ENCODE assay signal across 9 cellular contexts in the genomic region with DNA sequence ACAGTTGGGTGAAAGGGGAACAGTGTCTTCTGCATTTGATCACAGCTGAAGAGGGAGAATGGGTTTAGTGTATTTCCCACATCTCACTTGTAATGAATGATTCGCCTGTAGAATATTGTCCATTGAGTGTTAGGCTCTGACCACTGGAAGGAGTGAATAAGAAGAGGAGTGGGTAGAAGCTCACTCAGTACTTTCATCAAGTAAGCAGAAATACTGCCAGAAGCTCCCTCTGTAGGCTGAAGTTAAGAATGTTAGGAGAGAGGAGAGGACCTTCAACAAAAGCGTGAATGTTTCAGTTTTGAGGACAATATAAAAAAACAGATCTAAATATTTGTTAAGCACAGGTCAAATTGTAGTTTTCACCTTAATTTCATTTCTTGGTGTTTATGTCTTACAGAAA. TPM values are rescaled to one million over a fixed set of nuclear protein-coding genes. Genes with fewer than 3 reads are reported as not detected.
DNase-seq lines count a peak whose midpoint lies in the region; ATAC-seq and TF ChIP-seq lines count a peak whose summit lies in the region.
"Had no signal": no experiment of that assay in that cellular context is flagged by ENCODE, and none has a peak within 500 bp of the region (broad histone marks: within the 10 kb centered on the region; RNA-seq: fewer than 3 reads in every experiment).

No MANE protein-coding gene starts in this region.

- no peaks in the 10 kb centered on the region for H3F3A ChIP-seq in PC-3 (ENCODE audit: low read length, unreplicated experiment)

- no peaks in the 10 kb centered on the region for H3K36me3 ChIP-seq in PC-3 (ENCODE audit: low read depth, low read length)

- intact Hi-C loops in PC-3 (cut with micrococcal nuclease) = loop anchor here (1.0 kb wide), 1 partner anchor 49 kb away; no protein-coding TSS in a partner anchor

- no peak overlapping the region for H2AFZ ChIP-seq in PC-3 (ENCODE audit: low read length)

- no peaks in the 10 kb centered on the region for H3K79me2 ChIP-seq in PC-3 (ENCODE audit: low read length)

- no peaks in the 10 kb centered on the region for H3K4me1 ChIP-seq in PC-3 (ENCODE audit: insufficient read depth, low read length)

- H3K9me3 ChIP-seq in PC-3 (ENCODE audit: low read length) = no peaks in the 10 kb centered on the region

- POLR2A ChIA-PET in PC-3 (lab: Charles Lee; ENCODE audit: unreplicated experiment) = no interaction called here

- no peaks in the 10 kb centered on the region for H3K9me2 ChIP-seq in PC-3 (replicated peaks; ENCODE audit: low read length)

- H3K4me2 ChIP-seq in PC-3 (ENCODE audit: low read length) = no peak overlapping the region

- TF ChIP-seq CTCF in PC-3 (conservative IDR thresholded peaks at IDR 0.05; ENCODE audit: low read depth, low read length) (peak; percentile 55), fibroblast of mammary gland (conservative IDR thresholded peaks at IDR 0.05; ENCODE audit: control insufficient read depth, insufficient read depth, low read depth, low read length) (peak; percentile 51)

- H3K4me3 ChIP-seq in PC-3 (ENCODE audit: low read length) = no peak overlapping the region
- no peak overlapping the region for H3K4me3 ChIP-seq in fibroblast of mammary gland (ENCODE audit: control insufficient read depth, low read depth, low read length)
- H3K4me3 ChIP-seq in skeletal muscle cell (ENCODE audit: low read depth, low read length) = no peak overlapping the region

- H3K9ac ChIP-seq in PC-3 (ENCODE audit: low read length) = no peak overlapping the region

- BruUV-seq in PC-3 (replicated peaks; lab: Mats Ljungman, UMichigan) = no TSS peak

- DNase-seq in NCI-H2227 (lab: John Stamatoyannopoulos, UW; ENCODE audit: unreplicated experiment) = peak; percentile 6
- no peak for DNase-seq in NCI-H2227 treated with DMSO at 0.1 percent for 48 hours (lab: John Stamatoyannopoulos, UW)
- DNase-seq in PC-3 = peak; percentile 30
- DNase-seq in fibroblast of mammary gland (ENCODE audit: low read depth) = peak; percentile 56
- peak; percentile 24 for DNase-seq in skeletal muscle cell (ENCODE audit: low read depth)
- no peak for DNase-seq in SHP77 (lab: John Stamatoyannopoulos, UW)
- DNase-seq in NCI-H2081 treated with DMSO at 0.1 percent for 48 hours (lab: John Stamatoyannopoulos, UW) = no peak
- DNase-seq: activated CD4-positive, CD25-positive, alpha-beta regulatory T cell had no signal

- no peaks in the 10 kb centered on the region for H3K27me3 ChIP-seq in PC-3 (ENCODE audit: low read length)

- peak; percentile 64 for ATAC-seq in PC-3
- ATAC-seq in GM18520 (IDR thresholded peaks at IDR 0.05; ENCODE audit: unreplicated experiment) = no peak

- CTCF ChIA-PET in PC-3 (lab: Charles Lee) = no interaction called here

- no peak overlapping the region for H3K27ac ChIP-seq in PC-3 (ENCODE audit: low read length)

- H4K20me1 ChIP-seq in PC-3 (ENCODE audit: low read length) = no peaks in the 10 kb centered on the region

RNA-seq across cellular contexts. Expression of a gene that starts 27.5 kb away (rescaled TPM):
- total RNA-seq in PC-3 (2014; rRNA removed) = 1.7 and 2.1 TPM in 2 replicates

Comparison
In these comparisons a context has a peak if more than half of its experiments do, and no peak if none do; other contexts are left out.
1. DNase-seq: peak in NCI-H2227 (single experiment), PC-3 (single experiment), fibroblast of mammary gland (single experiment) and skeletal muscle cell (single experiment); none in NCI-H2227 treated with DMSO at 0.1 percent for 48 hours (single experiment), SHP77 (0 of 2) and NCI-H2081 treated with DMSO at 0.1 percent for 48 hours (single experiment).